23 cellular contexts compared by ENCODE assay signal in genomic region chr10:111295788-111296187, GRCh38.
DNase-seq lines count a peak whose midpoint lies in the region; ATAC-seq and TF ChIP-seq lines count a peak whose summit lies in the region.
"Had no signal": no experiment of that assay in that cellular context is flagged by ENCODE, and none has a peak within 500 bp of the region (broad histone marks: within the 10 kb centered on the region; RNA-seq: fewer than 3 reads in every experiment).

No MANE protein-coding gene starts in this region.

- no peaks in the 10 kb centered on the region for H3K27me3 ChIP-seq in upper lobe of right lung
- H3K27me3 ChIP-seq in A673 (replicated peaks; ENCODE audit: insufficient read depth, low read depth, low read length, poor library complexity), result no peaks in the 10 kb centered on the region
- H3K27me3 ChIP-seq: BLaER1 had no signal

- no peak overlapping the region for H3K27ac Mint-ChIP-seq in nephron progenitor cell
- H3K27ac Mint-ChIP-seq: CD4-positive, alpha-beta memory T cell had no signal

- BruUV-seq in A673 (replicated peaks; lab: Mats Ljungman, UMichigan), result no TSS peak

- DNase-seq in GM03348 (ENCODE audit: low spot score), result peak; percentile 34
- DNase-seq in RPMI7951 (ENCODE audit: low read depth), result peak; percentile 25
- DNase-seq in iPS-NIHi7 (ENCODE audit: extremely low spot score), result peak; percentile 16
- DNase-seq in upper lobe of right lung, result no peak
- no peak for DNase-seq in nephron progenitor cell
- DNase-seq in A673 (ENCODE audit: low spot score), result no peak
- no peak for DNase-seq in GDM1 (lab: John Stamatoyannopoulos, UW)
- DNase-seq: CD4-positive, alpha-beta memory T cell; DMS153; HCEC 1CT; KG1; NCI-H1417 treated with DMSO at 0.1 percent for 48 hours; NCI-H187 treated with DMSO at 0.1 percent for 48 hours; NCI-H2227 treated with DMSO at 0.1 percent for 48 hours; NCI-H510A treated with DMSO at 0.1 percent for 48 hours; NCI-H82; OCI-M1; RPMI8226; SHP77 treated with DMSO at 0.1 percent for 48 hours; T-helper 1 cell had no signal

- H3K4me3 Mint-ChIP-seq in nephron progenitor cell, result no peak overlapping the region
- H3K4me3 Mint-ChIP-seq: CD4-positive, alpha-beta memory T cell had no signal

- no peaks in the 10 kb centered on the region for H3K36me3 Mint-ChIP-seq in nephron progenitor cell (ENCODE audit: low read depth)

- POLR2A ChIA-PET in A673 (lab: Charles Lee; ENCODE audit: low non-redundant PET), result no interaction called here

- H3K36me3 ChIP-seq in upper lobe of right lung, result no peaks in the 10 kb centered on the region
- H3K36me3 ChIP-seq in A673 (ENCODE audit: insufficient read depth, low read length, poor library complexity, severe bottlenecking), result no peaks in the 10 kb centered on the region
- H3K36me3 ChIP-seq: BLaER1 had no signal

- no peak for TF ChIP-seq CTCF in upper lobe of right lung (IDR thresholded peaks at IDR 0.05)
- no peak for TF ChIP-seq CTCF in nephron progenitor cell (IDR thresholded peaks at IDR 0.05)
- no peak for TF ChIP-seq CTCF in A673 (conservative IDR thresholded peaks at IDR 0.05; ENCODE audit: low read depth, low read length)

- H3K27me3 Mint-ChIP-seq in nephron progenitor cell (ENCODE audit: low read depth, poor library complexity), result peaks cover 15% of the 10 kb centered on the region

- CTCF ChIA-PET in A673 (lab: Charles Lee), result no interaction called here

- H3K4me1 ChIP-seq in upper lobe of right lung (no peaks in the 10 kb centered on the region), A673 (ENCODE audit: insufficient read depth, low read length, poor library complexity, severe bottlenecking) (no peaks in the 10 kb centered on the region)
- H3K4me1 ChIP-seq: BLaER1 had no signal

- intact Hi-C loops in upper lobe of right lung (cut with DNase I), result no loop called here
- intact Hi-C loops in A673 (cut with micrococcal nuclease; ENCODE audit: unreplicated experiment), result no loop called here

- no peaks in the 10 kb centered on the region for H3K9me3 ChIP-seq in upper lobe of right lung
- H3K9me3 ChIP-seq in A673 (ENCODE audit: low read depth, low read length, poor library complexity, severe bottlenecking), result no peaks in the 10 kb centered on the region
- H3K9me3 ChIP-seq: BLaER1 had no signal

- ATAC-seq in upper lobe of right lung, result peak; percentile 54
- no peak for ATAC-seq in HG03196 (IDR thresholded peaks at IDR 0.05; ENCODE audit: unreplicated experiment)
- ATAC-seq: SK-N-SH treated with all-trans-retinoic acid at 6 μM for 48 hours had no signal

- H3K9me3 Mint-ChIP-seq in nephron progenitor cell, result no peaks in the 10 kb centered on the region
- H3K9me3 Mint-ChIP-seq: CD4-positive, alpha-beta memory T cell had no signal

- peaks cover 14% of the 10 kb centered on the region for H3K4me1 Mint-ChIP-seq in nephron progenitor cell

- H3K4me3 ChIP-seq in upper lobe of right lung (no peak overlapping the region), A673 (ENCODE audit: low read depth, low read length, poor library complexity, severe bottlenecking) (no peak overlapping the region)
- H3K4me3 ChIP-seq: BLaER1 had no signal

- no peak overlapping the region for H3K27ac ChIP-seq in upper lobe of right lung
- H3K27ac ChIP-seq in A673 (ENCODE audit: low read depth, low read length, poor library complexity, severe bottlenecking), result no peak overlapping the region
- H3K27ac ChIP-seq: BLaER1 had no signal

Comparison
In these comparisons a context has a peak if more than half of its experiments do, and no peak if none do; other contexts are left out.
1. DNase-seq: peak in GM03348 (single experiment), RPMI7951 (single experiment) and iPS-NIHi7 (single experiment); none in upper lobe of right lung (single experiment), nephron progenitor cell (single experiment), A673 (single experiment) and GDM1 (single experiment).